14 cellular contexts compared by ENCODE assay signal in the genomic region with DNA sequence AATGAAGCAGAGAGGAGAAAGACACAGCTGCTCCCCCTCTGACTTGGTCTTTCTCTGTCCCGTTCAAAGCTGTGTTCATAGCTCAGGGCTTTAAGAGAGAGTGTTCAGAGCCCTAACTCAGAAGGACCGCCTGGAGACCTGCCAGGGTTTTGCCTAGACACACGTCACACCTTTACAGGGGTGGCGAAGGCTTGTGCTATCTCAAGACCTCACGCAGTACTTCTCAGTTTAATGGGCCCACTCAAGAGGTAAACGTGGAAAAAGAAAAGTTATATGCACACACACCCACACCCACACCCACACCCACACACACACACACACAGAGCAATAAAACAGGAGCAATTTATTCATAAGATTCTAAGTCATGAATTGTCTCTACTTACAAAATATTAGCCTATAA.
"Had no signal": no experiment of that assay in that cellular context is flagged by ENCODE, and none has a peak within 500 bp of the region (broad histone marks: within the 10 kb centered on the region; RNA-seq: fewer than 3 reads in every experiment).

No MANE protein-coding gene starts in this region.

- ATAC-seq: activated CD4-positive, CD25-positive, alpha-beta regulatory T cell treated with anti-CD3 and anti-CD28 coated beads, Interleukin-2, amount 50 U/mL, for 24 hours; foreskin keratinocyte; naive thymus-derived CD4-positive, alpha-beta T cell had no signal

- DNase-seq: activated naive CD4-positive, alpha-beta T cell; activated naive CD8-positive, alpha-beta T cell treated with anti-CD3 and anti-CD28 coated beads, Interleukin-2, amount 10 ng/mL, durations not matched to agents 7 days and 5 days; activated T-cell treated with anti-CD3 and anti-CD28 coated beads for 4 hours; brain microvascular endothelial cell; effector CD8-positive, alpha-beta T cell; foreskin keratinocyte; glutamatergic neuron; hypothalamus; naive thymus-derived CD4-positive, alpha-beta T cell; stimulated activated CD4-positive, alpha-beta T cell treated with anti-CD3 and anti-CD28 coated beads, Interleukin-12 subunit alpha, Interleukin-12 subunit beta, amount 100 ng/mL, for 4 hours; stimulated activated CD4-positive, alpha-beta T cell treated with anti-CD3 and anti-CD28 coated beads, Interleukin-2, amount 100 ng/mL, for 24 hours; T1000 had no signal

- H3K4me3 ChIP-seq: vagina had no signal

- H3K27ac ChIP-seq: brain microvascular endothelial cell, foreskin keratinocyte, vagina had no signal

- H3K27me3 ChIP-seq: brain microvascular endothelial cell, foreskin keratinocyte, vagina had no signal

- H3K36me3 ChIP-seq: brain microvascular endothelial cell, vagina had no signal

- H3K9me3 ChIP-seq: vagina had no signal
